ENCODE assay signal across 10 cellular contexts in genomic region chr11:34044664-34045485, GRCh38. TPM values are rescaled to one million over a fixed set of nuclear protein-coding genes. Genes with fewer than 3 reads are reported as not detected.
A peak's percentile ranks its signal among the peaks of the same experiment; 100 is the strongest.
DNase-seq lines count a peak whose midpoint lies in the region; ATAC-seq, FAIRE-seq and TF ChIP-seq lines count a peak whose summit lies in the region.
"Had no signal": no experiment of that assay in that cellular context is flagged by ENCODE, and none has a peak within 500 bp of the region (broad histone marks: within the 10 kb centered on the region; RNA-seq: fewer than 3 reads in every experiment).

No MANE protein-coding gene starts in this region.

- H3K18ac ChIP-seq in H1 (ENCODE audit: extremely low read depth, low read length), result peak overlapping the region; percentile 84; the same call in 1 of the 2 replicates

- H4K8ac ChIP-seq in H1 (ENCODE audit: extremely low read depth, insufficient read depth, low read length), result no peak overlapping the region

- H4K20me1 ChIP-seq in H1 (replicated peaks in 1 of 2; ENCODE audit: control insufficient read depth in 1 of 2, insufficient read depth in 2 of 2, low read length in 2 of 2), result no peaks in the 10 kb centered on the region

- FAIRE-seq in H1 (lab: Jason Lieb, UNC), result peak; percentile 50
- FAIRE-seq: G401.6 had no signal

- H3K4ac ChIP-seq in H1 (replicated peaks; ENCODE audit: insufficient read length, low read depth, low read length), result no peak overlapping the region

- no peak for TF ChIP-seq EP300 in H1 (IDR thresholded peaks at IDR 0.05; ENCODE audit: borderline replicate concordance in 1 of 2, low read depth in 2 of 2, low read length in 2 of 2)

- H3K4me3 Mint-ChIP-seq in activated CD8-positive, alpha-beta T cell treated with anti-CD3 and anti-CD28 coated beads for 36 hours, result no peak overlapping the region
- no peak overlapping the region for H3K4me3 Mint-ChIP-seq in activated CD8-positive, alpha-beta T cell treated with anti-CD3 and anti-CD28 coated beads, Interleukin-2, amount 10 ng/mL, durations not matched to agents 7 days and 5 days
- H3K4me3 Mint-ChIP-seq: activated B cell treated with CpG ODN at 0.5 μM for 24 hours had no signal

- H3K27me3 Mint-ChIP-seq in activated CD8-positive, alpha-beta T cell treated with anti-CD3 and anti-CD28 coated beads for 36 hours, result peaks cover 3% of the 10 kb centered on the region
- peaks cover 10% of the 10 kb centered on the region for H3K27me3 Mint-ChIP-seq in activated CD8-positive, alpha-beta T cell treated with anti-CD3 and anti-CD28 coated beads, Interleukin-2, amount 10 ng/mL, durations not matched to agents 7 days and 5 days (ENCODE audit: low read depth)

- no peak for TF ChIP-seq POLR2A in H1 (IDR thresholded peaks at IDR 0.05; ENCODE audit: control extremely low read depth in 1 of 2, low read depth in 2 of 2, low read length in 2 of 2)

- no peak overlapping the region for H2BK120ac ChIP-seq in H1 (replicated peaks; ENCODE audit: low read depth, low read length)

- WGBS in H1 (ENCODE audit: extremely low coverage in 1 of 2, insufficient coverage in 1 of 2, insufficient read length in 1 of 2, insufficient replicate concordance in 2 of 2, low coverage in 1 of 2, low lambda C conversion rate in 2 of 2, missing lambda C conversion rate in 1 of 2), 2 experiments, result 80% methylated on average over 23 of the region's 27 CpGs; no CpG with 5 or more reads in 1 of the 2 experiments

- H3K56ac ChIP-seq in H1 (replicated peaks; ENCODE audit: insufficient read length, low read depth, low read length), result no peak overlapping the region

- peak overlapping the region; percentile 97 for H2AFZ ChIP-seq in H1 (ENCODE audit: low read length)

- H3K27ac Mint-ChIP-seq in activated CD8-positive, alpha-beta T cell treated with anti-CD3 and anti-CD28 coated beads for 36 hours, result no peak overlapping the region
- no peak overlapping the region for H3K27ac Mint-ChIP-seq in activated CD8-positive, alpha-beta T cell treated with anti-CD3 and anti-CD28 coated beads, Interleukin-2, amount 10 ng/mL, durations not matched to agents 7 days and 5 days
- H3K27ac Mint-ChIP-seq: activated B cell treated with CpG ODN at 0.5 μM for 24 hours had no signal

- H3K4me3 ChIP-seq in NT2/D1 (ENCODE audit: insufficient read length, low read depth) (no peak overlapping the region), H1 (ENCODE audit: extremely low read depth in 1 of 4, insufficient read depth in 2 of 4, low read depth in 3 of 4, low read length in 4 of 4) (peak overlapping the region in 1 of 4 experiments; percentile 15; a peak in 1 of 8 replicates)

- H3K27ac ChIP-seq in H1 (ENCODE audit: low read depth, low read length), result no peak overlapping the region

- H2BK15ac ChIP-seq in H1 (ENCODE audit: low read length), result no peak overlapping the region

- POLR2A ChIA-PET in activated CD8-positive, alpha-beta T cell treated with anti-CD3 and anti-CD28 coated beads for 36 hours (lab: Charles Lee), result interaction anchor here (0.6 kb wide), 1 partner anchor 212 kb away, joined by 3 read pairs; no protein-coding TSS in a partner anchor
- POLR2A ChIA-PET in activated CD8-positive, alpha-beta T cell treated with anti-CD3 and anti-CD28 coated beads, Interleukin-2, amount 10 ng/mL, durations not matched to agents 7 days and 5 days (lab: Charles Lee), result no interaction called here
- POLR2A ChIA-PET in H1 (lab: Charles Lee; ENCODE audit: partially characterized antibody), result interaction anchor here (0.7 to 1.2 kb wide), 2 partner anchors 9 to 13 kb away, joined by 3 read pairs; no protein-coding TSS in a partner anchor

- H2BK5ac ChIP-seq in H1 (ENCODE audit: low read depth, low read length), result peak overlapping the region; percentile 85; the same call in 1 of the 2 replicates

- no peak for TF ChIP-seq RAD21 in H1 (IDR thresholded peaks at IDR 0.05 in 1 of 2, conservative IDR thresholded peaks at IDR 0.05 in 1 of 2; ENCODE audit: low read depth in 2 of 2, low read length in 2 of 2)

- H3K9me3 ChIP-seq in NT2/D1 (ENCODE audit: insufficient read depth, low read length), result no peaks in the 10 kb centered on the region
- H3K9me3 ChIP-seq in H1 (ENCODE audit: insufficient read depth in 2 of 2, low read depth in 1 of 2, low read length in 1 of 2), result no peaks in the 10 kb centered on the region

- peak overlapping the region; percentile 51; the same call in 1 of the 2 replicates for H2BK12ac ChIP-seq in H1 (ENCODE audit: low read depth, low read length)

- CTCF ChIA-PET in activated CD8-positive, alpha-beta T cell treated with anti-CD3 and anti-CD28 coated beads for 36 hours (lab: Charles Lee), result no interaction called here
- CTCF ChIA-PET in activated CD8-positive, alpha-beta T cell treated with anti-CD3 and anti-CD28 coated beads, Interleukin-2, amount 10 ng/mL, durations not matched to agents 7 days and 5 days (lab: Charles Lee), result no interaction called here
- CTCF ChIA-PET in H1 (lab: Charles Lee; ENCODE audit: partially characterized antibody), result interaction anchor here (0.6 to 1.1 kb wide), 3 partner anchors 27 to 1972 kb away, joined by 3 to 4 read pairs (median 3); no protein-coding TSS in a partner anchor

- no peaks in the 10 kb centered on the region for H3K23me2 ChIP-seq in H1 (ENCODE audit: low read depth, low read length)

- peak; percentile 51 for ATAC-seq in activated CD8-positive, alpha-beta T cell treated with anti-CD3 and anti-CD28 coated beads for 36 hours
- no peak for ATAC-seq in activated CD8-positive, alpha-beta T cell treated with anti-CD3 and anti-CD28 coated beads, Interleukin-2, amount 10 ng/mL, durations not matched to agents 7 days and 5 days
- no peak for ATAC-seq in GM18909 (IDR thresholded peaks at IDR 0.05; ENCODE audit: poor library complexity, unreplicated experiment)

- no peaks in the 10 kb centered on the region for H3K36me3 Mint-ChIP-seq in activated CD8-positive, alpha-beta T cell treated with anti-CD3 and anti-CD28 coated beads for 36 hours (ENCODE audit: low read depth)
- no peaks in the 10 kb centered on the region for H3K36me3 Mint-ChIP-seq in activated CD8-positive, alpha-beta T cell treated with anti-CD3 and anti-CD28 coated beads, Interleukin-2, amount 10 ng/mL, durations not matched to agents 7 days and 5 days (ENCODE audit: low read depth)

- no peaks in the 10 kb centered on the region for H3K79me1 ChIP-seq in H1 (ENCODE audit: low read depth, low read length)

- intact Hi-C loops in activated CD8-positive, alpha-beta T cell treated with anti-CD3 and anti-CD28 coated beads for 36 hours (cut with micrococcal nuclease), result no loop called here

- H3K36me3 ChIP-seq in NT2/D1 (ENCODE audit: insufficient read depth, insufficient read length, low read length) (no peaks in the 10 kb centered on the region), H1 (ENCODE audit: control insufficient read depth in 2 of 4, insufficient read depth in 4 of 4, low read length in 3 of 4) (no peaks in the 10 kb centered on the region)

- peak overlapping the region; percentile 12 for H4K5ac ChIP-seq in H1 (ENCODE audit: insufficient read length, low read depth, low read length)

- H3K4me2 ChIP-seq in H1 (ENCODE audit: insufficient read depth in 1 of 2, low read depth in 2 of 2, low read length in 2 of 2), result peak overlapping the region; percentile 26 to 34; a peak in 3 of 4 replicates

- H4K91ac ChIP-seq in H1 (replicated peaks; ENCODE audit: insufficient read length, low read length), result no peak overlapping the region

- peaks cover 4% of the 10 kb centered on the region for H3K4me1 ChIP-seq in NT2/D1 (ENCODE audit: insufficient read depth, insufficient read length)
- peaks cover 0 to 2% (median under 1%) of the 10 kb centered on the region in 4 experiments; a peak in 2 of 7 replicates for H3K4me1 ChIP-seq in H1 (replicated peaks in 1 of 4; ENCODE audit: control insufficient read depth in 3 of 4, insufficient read depth in 4 of 4, low read length in 3 of 4)

- H3K14ac ChIP-seq in H1 (ENCODE audit: insufficient read length), result no peak overlapping the region

- H3K9ac ChIP-seq in NT2/D1 (ENCODE audit: insufficient read length, low read depth), result peak overlapping the region; percentile 21
- H3K9ac ChIP-seq in H1 (replicated peaks in 1 of 4; ENCODE audit: extremely low read depth in 1 of 4, low read depth in 3 of 4, low read length in 3 of 4), result peak overlapping the region in 1 of 4 experiments; percentile 45; a peak in 1 of 7 replicates

- H2AK5ac ChIP-seq in H1 (ENCODE audit: low read depth, low read length), result no peak overlapping the region

- no peak overlapping the region for H3K23ac ChIP-seq in H1 (ENCODE audit: insufficient read length)

- peak; percentile 39 for DNase-seq in activated CD8-positive, alpha-beta T cell treated with anti-CD3 and anti-CD28 coated beads for 36 hours
- DNase-seq in activated CD8-positive, alpha-beta T cell treated with anti-CD3 and anti-CD28 coated beads, Interleukin-2, amount 10 ng/mL, durations not matched to agents 7 days and 5 days, result no peak
- DNase-seq in NT2/D1 (ENCODE audit: low read depth, low spot score) (peak; percentile 40), H1 (ENCODE audit: low read depth in 1 of 2, low spot score in 2 of 2) (peak; percentile 23 to 51), NK-92 (lab: John Stamatoyannopoulos, UW; ENCODE audit: unreplicated experiment) (no peak)
- DNase-seq in stimulated activated CD4-positive, alpha-beta T cell treated with anti-CD3 and anti-CD28 coated beads, Interleukin-4, amount 100 ng/mL, for 1 hour, result peak; percentile 9
- no peak for DNase-seq in activated CD4-positive, alpha-beta T cell treated with anti-CD3 and anti-CD28 coated beads, Interleukin-2, amount 50 U/mL, for 4 hours
- DNase-seq: activated B cell treated with CpG ODN at 0.5 μM for 24 hours had no signal

- H2BK20ac ChIP-seq in H1 (ENCODE audit: low read length), result no peak overlapping the region

- TF ChIP-seq CTCF in activated CD8-positive, alpha-beta T cell treated with anti-CD3 and anti-CD28 coated beads for 36 hours (IDR thresholded peaks at IDR 0.05), result no peak
- no peak for TF ChIP-seq CTCF in H1 (IDR thresholded peaks at IDR 0.05; ENCODE audit: control extremely low read depth in 1 of 3, insufficient read depth in 1 of 3, low read depth in 1 of 3, low read length in 3 of 3)

- no peaks in the 10 kb centered on the region for H3K9me3 Mint-ChIP-seq in activated CD8-positive, alpha-beta T cell treated with anti-CD3 and anti-CD28 coated beads for 36 hours
- no peaks in the 10 kb centered on the region for H3K9me3 Mint-ChIP-seq in activated CD8-positive, alpha-beta T cell treated with anti-CD3 and anti-CD28 coated beads, Interleukin-2, amount 10 ng/mL, durations not matched to agents 7 days and 5 days (ENCODE audit: insufficient read depth)
- H3K9me3 Mint-ChIP-seq: activated B cell treated with CpG ODN at 0.5 μM for 24 hours had no signal

- H3K27me3 ChIP-seq in NT2/D1 (ENCODE audit: insufficient read depth, insufficient read length) (no peaks in the 10 kb centered on the region), H1 (replicated peaks in 1 of 4; ENCODE audit: control insufficient read depth in 3 of 4, extremely low read depth in 1 of 4, insufficient read depth in 3 of 4, low read length in 3 of 4) (no peaks in the 10 kb centered on the region)

- no peaks in the 10 kb centered on the region for H3K79me2 ChIP-seq in H1 (ENCODE audit: control insufficient read depth in 1 of 2, insufficient read depth in 2 of 2, low read length in 2 of 2)

- peaks cover 5% of the 10 kb centered on the region for H3K4me1 Mint-ChIP-seq in activated CD8-positive, alpha-beta T cell treated with anti-CD3 and anti-CD28 coated beads for 36 hours (ENCODE audit: low read depth)
- H3K4me1 Mint-ChIP-seq in activated CD8-positive, alpha-beta T cell treated with anti-CD3 and anti-CD28 coated beads, Interleukin-2, amount 10 ng/mL, durations not matched to agents 7 days and 5 days (ENCODE audit: low read depth), result peaks cover 6% of the 10 kb centered on the region

RNA-seq across cellular contexts. Expression of gene CAPRIN1, which starts 6.7 kb away (rescaled TPM):
- total RNA-seq in activated CD8-positive, alpha-beta T cell treated with anti-CD3 and anti-CD28 coated beads for 36 hours, result 100 to 1,000 TPM; 297 to 328 TPM
- 100 to 1,000 TPM; 219 to 235 TPM for total RNA-seq in activated CD8-positive, alpha-beta T cell treated with anti-CD3 and anti-CD28 coated beads, Interleukin-2, amount 10 ng/mL, durations not matched to agents 7 days and 5 days
- 295 and 317 TPM in 2 replicates for total RNA-seq in H1 (2021; fragmentation: NEBNext Ultra II Directional; extraction: Animal tissue kit (Norgen Biotek cat#: 25700))
- 164 and 221 TPM in 2 replicates for polyA plus RNA-seq in H1 (2011; rRNA removed)
- polyA plus RNA-seq in H1 (2011; cell fraction: cytosol; rRNA removed), result 167 TPM
- 216 TPM for polyA plus RNA-seq in H1 (2011; cell fraction: nucleus; rRNA removed)
- polyA plus RNA-seq in H1 (2012, experiment 1 of 2), result 172 to 249 TPM (median 202 TPM) in 4 replicates
- 23.5 TPM for polyA plus RNA-seq in H1 (2012, experiment 2 of 2)
- 191 TPM for polyA plus RNA-seq in H1 (2013, experiment 1 of 2)
- 186 TPM for polyA plus RNA-seq in H1 (2013, experiment 2 of 2)
- polyA minus RNA-seq in H1 (2011; rRNA and poly(A)+ RNA removed), result 477 and 512 TPM in 2 replicates
- polyA minus RNA-seq in H1 (2011; cell fraction: cytosol; rRNA and poly(A)+ RNA removed), result 178 TPM
- polyA minus RNA-seq in H1 (2011; cell fraction: nucleus; rRNA and poly(A)+ RNA removed), result 276 TPM

Comparison
In these comparisons a context has a peak if more than half of its experiments do, and no peak if none do; other contexts are left out.
1. DNase-seq: peak in activated CD8-positive, alpha-beta T cell treated with anti-CD3 and anti-CD28 coated beads for 36 hours (single experiment), NT2/D1 (single experiment), H1 (2 of 2) and stimulated activated CD4-positive, alpha-beta T cell treated with anti-CD3 and anti-CD28 coated beads, Interleukin-4, amount 100 ng/mL, for 1 hour (single experiment); none in activated CD8-positive, alpha-beta T cell treated with anti-CD3 and anti-CD28 coated beads, Interleukin-2, amount 10 ng/mL, durations not matched to agents 7 days and 5 days (single experiment), NK-92 (single experiment) and activated CD4-positive, alpha-beta T cell treated with anti-CD3 and anti-CD28 coated beads, Interleukin-2, amount 50 U/mL, for 4 hours (0 of 2).